In the genomic region with DNA sequence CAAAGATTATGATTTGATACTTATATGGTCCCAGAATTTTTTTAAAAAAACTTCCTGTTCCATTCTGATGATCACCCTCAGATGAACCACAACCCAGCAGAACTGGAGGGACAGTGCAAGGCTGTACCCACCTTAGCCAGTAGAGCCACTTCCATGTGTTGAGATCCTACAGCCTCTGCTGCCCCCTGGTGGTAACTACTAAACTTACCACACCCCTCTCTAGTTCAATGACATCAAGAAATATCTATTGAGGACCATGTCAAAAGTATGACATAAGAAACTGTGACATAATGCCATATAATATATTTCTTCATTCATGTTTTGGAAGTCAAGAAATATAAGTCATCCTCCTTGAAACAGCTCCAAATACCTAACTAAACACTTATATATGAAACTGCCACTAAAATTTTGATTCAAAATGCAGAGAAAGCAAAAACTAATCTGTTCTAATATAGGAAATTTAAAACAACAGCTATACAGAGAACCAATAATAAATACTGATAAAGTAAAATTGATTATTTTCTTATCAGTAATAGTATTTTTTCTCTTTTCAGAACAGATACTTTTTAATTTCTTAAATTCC, we compare ENCODE assay signal across 8 cellular contexts.
DNase-seq lines count a peak whose midpoint lies in the region; ATAC-seq and TF ChIP-seq lines count a peak whose summit lies in the region.

No MANE protein-coding gene starts in this region.

- H3K9ac ChIP-seq in HCT116 (ENCODE audit: low read length) (no peak overlapping the region), SK-N-MC (ENCODE audit: insufficient read length) (no peak overlapping the region)

- intact Hi-C loops in HCT116 (cut with micrococcal nuclease) = loop anchor here (1.0 to 10.0 kb wide), 8 partner anchors 430 to 1001 kb away; no protein-coding TSS in a partner anchor
- intact Hi-C loops in head of caudate nucleus (cut with DNase I) = loop anchor here (2.0 to 10.0 kb wide), 2 partner anchors 431 to 597 kb away; no protein-coding TSS in a partner anchor
- intact Hi-C loops in posterior vena cava (cut with DNase I) = loop anchor here (2.0 to 10.0 kb wide), 2 partner anchors 599 to 779 kb away; no protein-coding TSS in a partner anchor
- intact Hi-C loops in vagina (cut with DNase I) = no loop called here

- POLR2A ChIA-PET in HCT116 (lab: Charles Lee) = no interaction called here

- H4K20me1 ChIP-seq in HCT116 (ENCODE audit: insufficient read depth) = no peaks in the 10 kb centered on the region

- H3K4me3 Mint-ChIP-seq in activated naive CD4-positive, alpha-beta T cell treated with anti-CD3 and anti-CD28 coated beads, Interleukin-2, amount 10 ng/mL, durations not matched to agents 7 days and 5 days = no peak overlapping the region

- no peak overlapping the region for H3K27ac ChIP-seq in HCT116 (ENCODE audit: low read depth, low read length)
- H3K27ac ChIP-seq in SK-N-MC = no peak overlapping the region
- no peak overlapping the region for H3K27ac ChIP-seq in vagina

- H3K36me3 Mint-ChIP-seq in activated naive CD4-positive, alpha-beta T cell treated with anti-CD3 and anti-CD28 coated beads, Interleukin-2, amount 10 ng/mL, durations not matched to agents 7 days and 5 days = no peaks in the 10 kb centered on the region

- H3K79me2 ChIP-seq in HCT116 (ENCODE audit: insufficient read depth, low read length) = no peaks in the 10 kb centered on the region

- RAD21 ChIA-PET in HCT116 (lab: Charles Lee; ENCODE audit: low non-redundant PET in 1 of 2, low total read pairs in 2 of 2, uncharacterized antibody in 2 of 2, unreplicated experiment in 2 of 2) = no interaction called here

- H3K27me3 Mint-ChIP-seq in activated naive CD4-positive, alpha-beta T cell treated with anti-CD3 and anti-CD28 coated beads, Interleukin-2, amount 10 ng/mL, durations not matched to agents 7 days and 5 days = peaks cover 7% of the 10 kb centered on the region

- H3K9me3 ChIP-seq in HCT116 (ENCODE audit: control insufficient read depth in 1 of 2, insufficient read depth in 1 of 2, low read depth in 1 of 2, low read length in 2 of 2) = no peaks in the 10 kb centered on the region
- H3K9me3 ChIP-seq in MG63 = no peaks in the 10 kb centered on the region
- no peaks in the 10 kb centered on the region for H3K9me3 ChIP-seq in SK-N-MC (ENCODE audit: low read depth, low read length)
- H3K9me3 ChIP-seq in vagina = no peaks in the 10 kb centered on the region

- TF ChIP-seq POLR2A in HCT116 (IDR thresholded peaks at IDR 0.05; ENCODE audit: borderline replicate concordance, extremely low read depth, insufficient read depth, insufficient read length) (no peak), vagina (IDR thresholded peaks at IDR 0.05) (no peak)

- H2AFZ ChIP-seq in HCT116 (ENCODE audit: low read depth, low read length, poor library complexity, severe bottlenecking) = no peak overlapping the region

- peak; percentile 75 for DNase-seq in HCT116 (ENCODE audit: low read depth, low spot score)
- peak; percentile 56 for DNase-seq in MG63
- DNase-seq in SK-N-MC (ENCODE audit: low read depth, low spot score) = peak; percentile 44
- DNase-seq in activated naive CD4-positive, alpha-beta T cell treated with anti-CD3 and anti-CD28 coated beads, Interleukin-2, amount 10 ng/mL, durations not matched to agents 7 days and 5 days = peak; percentile 82
- peak; percentile 23 to 95 (median 83) for DNase-seq in head of caudate nucleus
- DNase-seq in posterior vena cava (ENCODE audit: low spot score) = peak; percentile 79
- DNase-seq in vagina (ENCODE audit: extremely low spot score in 2 of 2) = no peak

- no peak overlapping the region for H3K27ac Mint-ChIP-seq in activated naive CD4-positive, alpha-beta T cell treated with anti-CD3 and anti-CD28 coated beads, Interleukin-2, amount 10 ng/mL, durations not matched to agents 7 days and 5 days

- no peaks in the 10 kb centered on the region for H3K9me2 ChIP-seq in HCT116 (ENCODE audit: insufficient read depth)

- ATAC-seq in HCT116 = peak; percentile 100

- no peaks in the 10 kb centered on the region for H3K4me1 Mint-ChIP-seq in activated naive CD4-positive, alpha-beta T cell treated with anti-CD3 and anti-CD28 coated beads, Interleukin-2, amount 10 ng/mL, durations not matched to agents 7 days and 5 days

- peak; percentile 77 for TF ChIP-seq CTCF in GM12872 (IDR thresholded peaks at IDR 0.05; ENCODE audit: insufficient read depth, low read depth, low read length)
- TF ChIP-seq CTCF in HCT116 (IDR thresholded peaks at IDR 0.05 in 2 of 3, conservative IDR thresholded peaks at IDR 0.05 in 1 of 3; ENCODE audit: borderline replicate concordance in 1 of 3, insufficient read depth in 1 of 3, low read depth in 2 of 3, low read length in 2 of 3) = peak; percentile 68 to 80 (median 69)
- peak; percentile 67 to 90 (median 74) for TF ChIP-seq CTCF in vagina (IDR thresholded peaks at IDR 0.05)

- no peaks in the 10 kb centered on the region for H3K9me3 Mint-ChIP-seq in activated naive CD4-positive, alpha-beta T cell treated with anti-CD3 and anti-CD28 coated beads, Interleukin-2, amount 10 ng/mL, durations not matched to agents 7 days and 5 days

- no peaks in the 10 kb centered on the region for H3K36me3 ChIP-seq in HCT116 (ENCODE audit: control insufficient read depth in 1 of 2, insufficient read depth in 2 of 2, low read length in 2 of 2)
- H3K36me3 ChIP-seq in MG63 = no peaks in the 10 kb centered on the region
- H3K36me3 ChIP-seq in SK-N-MC (ENCODE audit: insufficient read depth, low read length) = no peaks in the 10 kb centered on the region
- no peaks in the 10 kb centered on the region for H3K36me3 ChIP-seq in vagina

- H3K4me1 ChIP-seq in HCT116 (ENCODE audit: control insufficient read depth in 1 of 2, insufficient read depth in 2 of 2, low read length in 2 of 2) (no peaks in the 10 kb centered on the region), vagina (no peaks in the 10 kb centered on the region)

- BruUV-seq in HCT116 (replicated peaks; lab: Mats Ljungman, UMichigan) = no TSS peak

- no peaks in the 10 kb centered on the region for H3K27me3 ChIP-seq in HCT116 (ENCODE audit: insufficient read depth, low read length)
- H3K27me3 ChIP-seq in MG63 = no peaks in the 10 kb centered on the region
- H3K27me3 ChIP-seq in vagina = no peaks in the 10 kb centered on the region

- H3K4me2 ChIP-seq in HCT116 (ENCODE audit: low read length) = no peak overlapping the region

- CTCF ChIA-PET in HCT116 (lab: Charles Lee) = interaction anchor here (1.0 to 1.1 kb wide), 2 partner anchors 434 to 778 kb away, joined by 6 to 9 read pairs; no protein-coding TSS in a partner anchor
- CTCF ChIA-PET in activated naive CD4-positive, alpha-beta T cell treated with anti-CD3 and anti-CD28 coated beads, Interleukin-2, amount 10 ng/mL, durations not matched to agents 7 days and 5 days (lab: Charles Lee) = interaction anchor here (0.6 to 3.1 kb wide), 7 partner anchors 429 to 1047 kb away, joined by 3 to 25 read pairs (median 4); no protein-coding TSS in a partner anchor

- H3K4me3 ChIP-seq in HCT116 (replicated peaks in 1 of 2; ENCODE audit: low read depth in 1 of 2, low read length in 2 of 2) (no peak overlapping the region), MG63 (no peak overlapping the region), SK-N-MC (no peak overlapping the region), vagina (no peak overlapping the region)

- peak; percentile 82 for TF ChIP-seq RAD21 in HCT116 (IDR thresholded peaks at IDR 0.05; ENCODE audit: low read depth)

TF ChIP-seq in HCT116, 20 proteins besides CTCF, POLR2A, EP300 and RAD21:
- TF ChIP-seq ZNF274 (IDR thresholded peaks at IDR 0.05; ENCODE audit: low read depth, low read length) = no peak
- TF ChIP-seq EGR1 (IDR thresholded peaks at IDR 0.05; ENCODE audit: low read depth) = no peak
- no peak for TF ChIP-seq ELF1 (IDR thresholded peaks at IDR 0.05; ENCODE audit: borderline replicate concordance, low read depth)
- TF ChIP-seq CEBPB (IDR thresholded peaks at IDR 0.05; ENCODE audit: low read depth) = no peak
- TF ChIP-seq SIN3A (IDR thresholded peaks at IDR 0.05; ENCODE audit: low read depth) = no peak
- TF ChIP-seq ZFX (IDR thresholded peaks at IDR 0.05) = no peak
- TF ChIP-seq MAX (IDR thresholded peaks at IDR 0.05) = no peak
TF ChIP-seq in HCT116: peak in this region for 0.

Comparison
In these comparisons a context has a peak if more than half of its experiments do, and no peak if none do; other contexts are left out.
1. DNase-seq: peak in HCT116 (single experiment), MG63 (single experiment), SK-N-MC (single experiment), activated naive CD4-positive, alpha-beta T cell treated with anti-CD3 and anti-CD28 coated beads, Interleukin-2, amount 10 ng/mL, durations not matched to agents 7 days and 5 days (single experiment), head of caudate nucleus (42 of 42) and posterior vena cava (single experiment); none in vagina (0 of 2).
2. Peak in every context shown above with its lines, with median percentiles within 50 percentile points of each other: CTCF ChIP-seq.